Comparison of ENCODE assay signal across 8 cellular contexts in genomic region chr19:2329162-2329505, GRCh38. TPM values are rescaled to one million over a fixed set of nuclear protein-coding genes. Genes with fewer than 3 reads are reported as not detected.
DNase-seq lines count a peak whose midpoint lies in the region; ATAC-seq and TF ChIP-seq lines count a peak whose summit lies in the region.

No MANE protein-coding gene starts in this region.

- H3K4me2 ChIP-seq in IMR-90 (ENCODE audit: low read depth, low read length), result peak overlapping the region; percentile 84

- peak overlapping the region; percentile 64 for H3K9ac ChIP-seq in IMR-90 (ENCODE audit: low read depth, low read length)

- no peak for TF ChIP-seq RAD21 in IMR-90 (IDR thresholded peaks at IDR 0.05; ENCODE audit: low read length)

- no peak overlapping the region for H2BK15ac ChIP-seq in IMR-90 (ENCODE audit: low read depth, low read length)

- peak overlapping the region; percentile 78 for H3K14ac ChIP-seq in IMR-90 (replicated peaks; ENCODE audit: low read depth, low read length)

- intact Hi-C loops in IMR-90 (cut with micrococcal nuclease), result loop anchor here (2.0 to 5.0 kb wide), 3 partner anchors 63 to 308 kb away; no protein-coding TSS in a partner anchor

- H3K9me1 ChIP-seq in IMR-90 (ENCODE audit: insufficient read depth, low read length), result no peaks in the 10 kb centered on the region

- H2BK5ac ChIP-seq in IMR-90 (ENCODE audit: low read depth, low read length, poor library complexity, severe bottlenecking), result no peak overlapping the region

- H3K9me3 ChIP-seq in IMR-90 (ENCODE audit: control insufficient read depth, insufficient read depth, low read length) (no peaks in the 10 kb centered on the region), muscle layer of duodenum (ENCODE audit: control insufficient read depth in 1 of 2, low read length in 2 of 2) (no peaks in the 10 kb centered on the region)

- peak overlapping the region; percentile 76 for H3K27ac ChIP-seq in IMR-90 (ENCODE audit: insufficient read depth, low read length)
- H3K27ac ChIP-seq in muscle layer of duodenum (ENCODE audit: low read length), result peak overlapping the region; percentile 54

- no peaks in the 10 kb centered on the region for H3K27me3 ChIP-seq in IMR-90 (ENCODE audit: control insufficient read depth, insufficient read depth, low read length)
- no peaks in the 10 kb centered on the region for H3K27me3 ChIP-seq in muscle layer of duodenum (ENCODE audit: low read depth, low read length)

- dilution Hi-C loops in IMR-90 (cut with HindIII; ENCODE audit: low sequenced_read_pairs, unreplicated experiment), result no loop called here

- peak overlapping the region; percentile 100 for H2AK9ac ChIP-seq in IMR-90 (replicated peaks; ENCODE audit: low read depth, low read length, poor library complexity)

- H4K8ac ChIP-seq in IMR-90 (ENCODE audit: low read depth in 2 of 2, low read length in 2 of 2), result peak overlapping the region; percentile 25 to 81; a peak in 2 of 4 replicates

- H2BK20ac ChIP-seq in IMR-90 (ENCODE audit: low read depth, low read length), result no peak overlapping the region

- TF ChIP-seq CTCF in IMR-90 (conservative IDR thresholded peaks at IDR 0.05; ENCODE audit: low read depth, low read length) (no peak), choroid plexus epithelial cell (conservative IDR thresholded peaks at IDR 0.05; ENCODE audit: low read depth, low read length) (no peak)

- no peak overlapping the region for H3K18ac ChIP-seq in IMR-90 (ENCODE audit: low read depth, low read length)

- H2AK5ac ChIP-seq in IMR-90 (ENCODE audit: low read depth, low read length), result peak overlapping the region; percentile 78

- in situ Hi-C loops in IMR-90 (cut with MboI; ENCODE audit: low sequenced_read_pairs), result no loop called here

- TF ChIP-seq POLR2A in IMR-90 (IDR thresholded peaks at IDR 0.05; ENCODE audit: low read depth, low read length), result no peak

- H3K23ac ChIP-seq in IMR-90 (ENCODE audit: low read depth, low read length), result peak overlapping the region; percentile 70

- peak overlapping the region; percentile 17; the same call in 1 of the 2 replicates for H3K56ac ChIP-seq in IMR-90 (ENCODE audit: extremely low read depth, insufficient read depth, low read length)

- BruUV-seq in IMR-90 (replicated peaks; lab: Mats Ljungman, UMichigan), result no TSS peak

- H3K4me1 ChIP-seq in IMR-90 (ENCODE audit: control insufficient read depth, insufficient read depth, low read length), result peaks cover 4% of the 10 kb centered on the region
- H3K4me1 ChIP-seq in muscle layer of duodenum (ENCODE audit: control insufficient read depth in 1 of 2, insufficient read depth in 2 of 2, low read length in 2 of 2), result peaks cover 3 to 65% of the 10 kb centered on the region in 2 donors

- WGBS in IMR-90 (ENCODE audit: extremely low coverage in 2 of 2, insufficient read length in 1 of 2), 2 experiments, result no CpG with 5 or more reads among the region's 18 CpGs

- no peak overlapping the region for H2BK120ac ChIP-seq in IMR-90 (ENCODE audit: low read depth, low read length)

- POLR2A ChIA-PET in IMR-90 (lab: Charles Lee; ENCODE audit: unreplicated experiment), result no interaction called here

- DNase-seq in AG08396 (ENCODE audit: low spot score), result peak; percentile 40
- no peak for DNase-seq in IMR-90
- no peak for DNase-seq in choroid plexus epithelial cell (ENCODE audit: low read depth)
- no peak for DNase-seq in NCI-H524 (lab: John Stamatoyannopoulos, UW)
- no peak for DNase-seq in NCI-H1092 (lab: John Stamatoyannopoulos, UW)
- DNase-seq in retina, result no peak

- H3K79me1 ChIP-seq in IMR-90 (ENCODE audit: low read depth in 1 of 2, low read length in 2 of 2), result peaks cover 33 to 83% of the 10 kb centered on the region in 2 experiments

- no peak overlapping the region for H4K91ac ChIP-seq in IMR-90 (ENCODE audit: insufficient read depth, low read depth, low read length)

- H3K4ac ChIP-seq in IMR-90 (ENCODE audit: low read depth, low read length), result peak overlapping the region; percentile 85

- ATAC-seq in IMR-90 (ENCODE audit: low read depth) (no peak), HG03097 (IDR thresholded peaks at IDR 0.05; ENCODE audit: low FRiP score, unreplicated experiment) (no peak)

- H3K4me3 ChIP-seq in IMR-90 (ENCODE audit: insufficient read depth, low read depth, low read length) (peak overlapping the region; percentile 94), choroid plexus epithelial cell (ENCODE audit: low read depth, low read length) (peak overlapping the region; percentile 86), muscle layer of duodenum (ENCODE audit: low read depth in 1 of 2, low read length in 2 of 2) (peak overlapping the region; percentile 86 to 96)

- peaks cover 41% of the 10 kb centered on the region for H4K20me1 ChIP-seq in IMR-90 (ENCODE audit: insufficient read depth, low read length)

- CTCF ChIA-PET in IMR-90 (lab: Yijun Ruan, JAX), result no interaction called here

- H3K36me3 ChIP-seq in IMR-90 (ENCODE audit: control insufficient read depth, insufficient read depth, low read length) (peaks cover 18% of the 10 kb centered on the region), muscle layer of duodenum (ENCODE audit: control insufficient read depth in 1 of 2, insufficient read depth in 2 of 2, low read length in 2 of 2) (peaks cover 0 to 8% of the 10 kb centered on the region in 2 donors)

- peak overlapping the region; percentile 99 for H2AFZ ChIP-seq in IMR-90 (replicated peaks; ENCODE audit: low read length, poor library complexity)

- no peak overlapping the region for H4K5ac ChIP-seq in IMR-90 (ENCODE audit: low read depth, low read length)

TF ChIP-seq in IMR-90, 13 proteins besides CTCF, POLR2A, EP300 and RAD21:
- no peak for TF ChIP-seq FOS (IDR thresholded peaks at IDR 0.05; ENCODE audit: low read depth, low read length)
- TF ChIP-seq RFX5 (IDR thresholded peaks at IDR 0.05; ENCODE audit: low read depth, low read length), result no peak

RNA-seq across cellular contexts. Expression of gene SPPL2B, which starts 0.7 kb away (rescaled TPM):
- 3.4 and 4.2 TPM in 2 replicates for total RNA-seq in IMR-90 (2012; rRNA removed)
- polyA plus RNA-seq in IMR-90 (2012; rRNA removed), result 45.7 and 52.0 TPM in 2 replicates
- polyA plus RNA-seq in IMR-90 (2012; cell fraction: cytosol; rRNA removed), result 25.9 and 36.5 TPM in 2 replicates
- 327 and 736 TPM in 2 replicates for polyA plus RNA-seq in IMR-90 (2012; cell fraction: nucleus; rRNA removed; ENCODE audit: low replicate concordance)

RNA-seq across cellular contexts. Expression of gene LSM7, which starts 0.7 kb away (rescaled TPM):
- total RNA-seq in IMR-90 (2012; rRNA removed), result 145 and 200 TPM in 2 replicates
- polyA plus RNA-seq in IMR-90 (2012; rRNA removed), result 544 and 708 TPM in 2 replicates
- 747 and 763 TPM in 2 replicates for polyA plus RNA-seq in IMR-90 (2012; cell fraction: cytosol; rRNA removed)
- polyA plus RNA-seq in IMR-90 (2012; cell fraction: nucleus; rRNA removed; ENCODE audit: low replicate concordance), result 274 and 317 TPM in 2 replicates

RNA-seq across cellular contexts. Expression of gene LINGO3, which starts 21.2 kb away (rescaled TPM):
- not detected in 2 replicates for total RNA-seq in IMR-90 (2012; rRNA removed)
- polyA plus RNA-seq in IMR-90 (2012; rRNA removed), result not detected in 2 replicates
- 0.03 TPM in 1 of 2 replicates, not detected in the other for polyA plus RNA-seq in IMR-90 (2012; cell fraction: cytosol; rRNA removed)
- not detected in 2 replicates for polyA plus RNA-seq in IMR-90 (2012; cell fraction: nucleus; rRNA removed; ENCODE audit: low replicate concordance)

RNA-seq across cellular contexts. Expression of gene TMPRSS9, which starts 30.9 kb away (rescaled TPM):
- total RNA-seq in IMR-90 (2012; rRNA removed), result not detected in 2 replicates
- polyA plus RNA-seq in IMR-90 (2012; rRNA removed), result not detected in 2 replicates
- not detected in 2 replicates for polyA plus RNA-seq in IMR-90 (2012; cell fraction: cytosol; rRNA removed)
- polyA plus RNA-seq in IMR-90 (2012; cell fraction: nucleus; rRNA removed; ENCODE audit: low replicate concordance), result 0.07 and 0.09 TPM in 2 replicates

RNA-seq across cellular contexts. Expression of gene PEAK3, which starts 47.2 kb away (rescaled TPM):
- total RNA-seq in IMR-90 (2012; rRNA removed), result under 0.01 TPM in 1 of 2 replicates, not detected in the other
- 0.09 and 0.19 TPM in 2 replicates for polyA plus RNA-seq in IMR-90 (2012; rRNA removed)
- polyA plus RNA-seq in IMR-90 (2012; cell fraction: cytosol; rRNA removed), result 0.09 and 0.15 TPM in 2 replicates
- polyA plus RNA-seq in IMR-90 (2012; cell fraction: nucleus; rRNA removed; ENCODE audit: low replicate concordance), result 0.14 TPM in 1 of 2 replicates, not detected in the other
